Comparison of ENCODE assay signal across 10 cellular contexts in the genomic region with DNA sequence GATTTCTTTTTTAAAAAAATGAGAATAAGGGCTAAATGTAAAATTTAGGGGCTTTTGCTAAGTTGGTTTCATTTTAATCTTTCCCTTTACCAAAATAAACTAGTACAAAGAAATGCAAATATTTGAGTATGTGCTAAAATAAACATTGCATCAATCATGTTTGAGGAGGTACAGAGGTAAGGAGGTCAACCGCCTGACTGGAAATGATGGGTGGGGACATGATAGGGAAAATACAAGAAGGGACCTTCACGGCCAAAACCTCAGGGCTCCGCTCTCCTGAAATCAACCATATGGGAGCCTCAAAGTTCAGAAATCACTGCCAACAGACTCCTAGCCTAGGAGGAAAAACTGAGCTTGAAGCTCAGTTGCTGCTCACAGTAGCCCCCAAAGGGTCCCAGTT.
DNase-seq lines count a peak whose midpoint lies in the region; ATAC-seq, FAIRE-seq and TF ChIP-seq lines count a peak whose summit lies in the region.
"Had no signal": no experiment of that assay in that cellular context is flagged by ENCODE, and none has a peak within 500 bp of the region (broad histone marks: within the 10 kb centered on the region; RNA-seq: fewer than 3 reads in every experiment).

No MANE protein-coding gene starts in this region.

- H3K36me3 Mint-ChIP-seq in activated T-helper 17 cell treated with anti-CD3 and anti-CD28 coated beads, Interleukin-2, amount 50 U/mL, for 72 hours (ENCODE audit: low read depth): no peaks in the 10 kb centered on the region
- H3K36me3 Mint-ChIP-seq: stimulated activated naive B cell treated with anti-CD40 and anti-IgM and Interleukin-4, amounts not matched to agents 10 μg/mL and 1 μg/mL and 100 μg/mL, for 72 hours had no signal

- H3K27ac Mint-ChIP-seq in activated T-helper 17 cell treated with anti-CD3 and anti-CD28 coated beads, Interleukin-2, amount 50 U/mL, for 72 hours: no peak overlapping the region
- H3K27ac Mint-ChIP-seq: stimulated activated naive B cell treated with anti-CD40 and anti-IgM and Interleukin-4, amounts not matched to agents 10 μg/mL and 1 μg/mL and 100 μg/mL, for 72 hours had no signal

- ATAC-seq in GM21447 (IDR thresholded peaks at IDR 0.05; ENCODE audit: unreplicated experiment) (peak; percentile 89), HG03558 (IDR thresholded peaks at IDR 0.05; ENCODE audit: extremely low read depth, unreplicated experiment) (peak; percentile 44)
- ATAC-seq in activated T-helper 17 cell treated with anti-CD3 and anti-CD28 coated beads, Interleukin-2, amount 50 U/mL, for 72 hours (replicated peaks): no peak
- ATAC-seq: stimulated activated naive B cell treated with anti-CD40 and anti-IgM and Interleukin-4, amounts not matched to agents 10 μg/mL and 1 μg/mL and 100 μg/mL, for 72 hours had no signal

- no peaks in the 10 kb centered on the region for H3K4me1 Mint-ChIP-seq in activated T-helper 17 cell treated with anti-CD3 and anti-CD28 coated beads, Interleukin-2, amount 50 U/mL, for 72 hours
- H3K4me1 Mint-ChIP-seq: stimulated activated naive B cell treated with anti-CD40 and anti-IgM and Interleukin-4, amounts not matched to agents 10 μg/mL and 1 μg/mL and 100 μg/mL, for 72 hours had no signal

- no peaks in the 10 kb centered on the region for H3K27me3 Mint-ChIP-seq in activated T-helper 17 cell treated with anti-CD3 and anti-CD28 coated beads, Interleukin-2, amount 50 U/mL, for 72 hours
- H3K27me3 Mint-ChIP-seq: stimulated activated naive B cell treated with anti-CD40 and anti-IgM and Interleukin-4, amounts not matched to agents 10 μg/mL and 1 μg/mL and 100 μg/mL, for 72 hours had no signal

- DNase-seq in GM12892 (ENCODE audit: insufficient read length) (no peak), left kidney (ENCODE audit: low read depth, low spot score) (peak; percentile 9), dermis blood vessel endothelial cell (no peak), ecto neural progenitor cell (ENCODE audit: low spot score) (no peak), SKM-1 (lab: John Stamatoyannopoulos, UW; ENCODE audit: unreplicated experiment) (no peak)
- DNase-seq: activated CD8-positive, alpha-beta memory T cell treated with anti-CD3 and anti-CD28 coated beads, Interleukin-2, amount 50 U/mL, for 4 hours; stimulated activated naive B cell treated with anti-CD40 and anti-IgM and Interleukin-4, amounts not matched to agents 10 μg/mL and 1 μg/mL and 100 μg/mL, for 72 hours had no signal

- H3K9me3 Mint-ChIP-seq in activated T-helper 17 cell treated with anti-CD3 and anti-CD28 coated beads, Interleukin-2, amount 50 U/mL, for 72 hours: no peaks in the 10 kb centered on the region
- H3K9me3 Mint-ChIP-seq: stimulated activated naive B cell treated with anti-CD40 and anti-IgM and Interleukin-4, amounts not matched to agents 10 μg/mL and 1 μg/mL and 100 μg/mL, for 72 hours had no signal

- TF ChIP-seq POLR2A in GM12892 (IDR thresholded peaks at IDR 0.05; ENCODE audit: low read depth, low read length): no peak

- FAIRE-seq in GM12892 (lab: Jason Lieb, UNC): peak; percentile 87

- H3K4me3 Mint-ChIP-seq in activated T-helper 17 cell treated with anti-CD3 and anti-CD28 coated beads, Interleukin-2, amount 50 U/mL, for 72 hours: no peak overlapping the region
- H3K4me3 Mint-ChIP-seq: stimulated activated naive B cell treated with anti-CD40 and anti-IgM and Interleukin-4, amounts not matched to agents 10 μg/mL and 1 μg/mL and 100 μg/mL, for 72 hours had no signal
